29 cellular contexts compared by ENCODE assay signal in the genomic region with DNA sequence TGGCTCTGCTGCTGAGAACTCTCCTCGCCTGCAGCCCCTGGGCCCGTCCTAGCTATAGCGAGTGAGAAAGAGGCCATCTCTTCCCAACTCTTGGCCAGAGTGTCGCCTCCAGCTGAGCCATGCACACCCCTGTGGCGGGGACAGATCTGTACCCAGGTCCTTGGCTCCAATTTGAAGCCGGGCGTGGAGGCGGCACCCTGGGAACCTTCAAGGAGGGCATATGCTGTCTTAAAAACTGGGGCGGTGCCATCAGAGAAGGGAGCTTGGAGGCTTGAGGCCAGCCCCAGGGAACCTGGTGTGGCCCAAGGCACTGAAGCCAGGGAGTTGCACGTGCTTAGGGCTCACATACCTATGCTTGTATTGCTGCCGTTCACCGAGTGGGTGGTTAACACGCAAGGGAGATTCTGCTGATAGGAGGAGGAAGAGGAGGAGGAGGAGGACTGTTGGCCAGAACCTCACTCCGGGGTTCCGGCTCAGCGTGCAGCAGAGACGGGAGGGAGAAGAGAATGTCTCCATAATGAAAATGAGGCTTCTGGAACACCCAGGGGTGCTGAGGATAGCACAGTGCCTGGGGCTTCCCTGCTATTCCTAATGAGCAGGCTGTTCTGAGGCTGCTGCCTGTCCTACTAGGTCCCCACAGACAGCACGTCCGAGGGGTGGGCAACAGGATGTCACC. TPM values are rescaled to one million over a fixed set of nuclear protein-coding genes. Genes with fewer than 3 reads are reported as not detected.
"Had no signal": no experiment of that assay in that cellular context is flagged by ENCODE, and none has a peak within 500 bp of the region (broad histone marks: within the 10 kb centered on the region; RNA-seq: fewer than 3 reads in every experiment).

No MANE protein-coding gene starts in this region.

- H3K9me3 ChIP-seq: colonic mucosa, gastrocnemius medialis, left ventricle myocardium inferior, upper lobe of left lung had no signal

- H3K4me1 ChIP-seq: colonic mucosa, gastrocnemius medialis, left ventricle myocardium inferior, upper lobe of left lung had no signal

- H3K27ac ChIP-seq: colonic mucosa, gastrocnemius medialis, left ventricle myocardium inferior, skin epidermis, upper lobe of left lung had no signal

- DNase-seq: activated CD4-positive, alpha-beta T cell treated with anti-CD3 and anti-CD28 coated beads for 1 hour; activated CD4-positive, alpha-beta T cell treated with anti-CD3 and anti-CD28 coated beads, Interleukin-2, amount 10 ng/mL, durations not matched to agents 7 days and 5 days; activated CD8-positive, alpha-beta T cell treated with anti-CD3 and anti-CD28 coated beads for 36 hours; activated effector memory CD4-positive, alpha-beta T cell treated with Interleukin-2 at 50 U/mL for 16 hours; activated naive CD4-positive, alpha-beta T cell treated with Interleukin-2 at 50 U/mL for 16 hours; colonic mucosa; effector memory CD4-positive, alpha-beta T cell; erythroblast; gastrocnemius medialis; glutamatergic neuron; left ventricle myocardium inferior; retina; stimulated activated CD4-positive, alpha-beta T cell treated with anti-CD3 and anti-CD28 coated beads, Interleukin-4, amount 100 ng/mL, for 4 hours; stimulated activated CD8-positive, alpha-beta memory T cell treated with anti-CD3 and anti-CD28 coated beads, Interleukin-4, amount 100 ng/mL, for 48 hours; stimulated activated naive CD8-positive, alpha-beta T cell treated with anti-CD3 and anti-CD28 coated beads, Interleukin-15, amount 100 ng/mL, for 72 hours; T-helper 2 cell had no signal

- H3K4me1 Mint-ChIP-seq: activated CD4-positive, alpha-beta T cell treated with anti-CD3 and anti-CD28 coated beads, Interleukin-2, amount 10 ng/mL, durations not matched to agents 7 days and 5 days; central memory CD8-positive, alpha-beta T cell; stimulated activated memory B cell treated with anti-CD40 and anti-IgM and Interleukin-4, amounts not matched to agents 10 μg/mL and 1 μg/mL and 100 μg/mL, for 72 hours; stimulated activated naive CD8-positive, alpha-beta T cell treated with anti-CD3 and anti-CD28 coated beads, Interleukin-15, amount 100 ng/mL, for 72 hours had no signal

- FAIRE-seq: bronchial epithelial cell, islet of Langerhans had no signal

- H3K4me3 Mint-ChIP-seq: activated CD4-positive, alpha-beta T cell treated with anti-CD3 and anti-CD28 coated beads, Interleukin-2, amount 10 ng/mL, durations not matched to agents 7 days and 5 days; activated CD8-positive, alpha-beta T cell treated with anti-CD3 and anti-CD28 coated beads for 36 hours; activated naive CD8-positive, alpha-beta T cell; central memory CD8-positive, alpha-beta T cell; stimulated activated memory B cell treated with anti-CD40 and anti-IgM and Interleukin-4, amounts not matched to agents 10 μg/mL and 1 μg/mL and 100 μg/mL, for 72 hours; stimulated activated naive CD8-positive, alpha-beta T cell treated with anti-CD3 and anti-CD28 coated beads, Interleukin-15, amount 100 ng/mL, for 72 hours; WTC11 had no signal

- H3K27me3 ChIP-seq: colonic mucosa, dorsolateral prefrontal cortex, gastrocnemius medialis, upper lobe of left lung had no signal

- ATAC-seq: activated CD8-positive, alpha-beta T cell treated with anti-CD3 and anti-CD28 coated beads for 36 hours; gastrocnemius medialis; sciatic nerve; stimulated activated memory B cell treated with anti-CD40 and anti-IgM and Interleukin-4, amounts not matched to agents 10 μg/mL and 1 μg/mL and 100 μg/mL, for 72 hours; stimulated activated naive CD8-positive, alpha-beta T cell treated with anti-CD3 and anti-CD28 coated beads, Interleukin-15, amount 100 ng/mL, for 72 hours; WTC11 had no signal

- H3K36me3 ChIP-seq: colonic mucosa, gastrocnemius medialis had no signal

- H3K27ac Mint-ChIP-seq: activated CD4-positive, alpha-beta T cell treated with anti-CD3 and anti-CD28 coated beads, Interleukin-2, amount 10 ng/mL, durations not matched to agents 7 days and 5 days; activated CD8-positive, alpha-beta T cell treated with anti-CD3 and anti-CD28 coated beads for 36 hours; activated naive CD8-positive, alpha-beta T cell; stimulated activated memory B cell treated with anti-CD40 and anti-IgM and Interleukin-4, amounts not matched to agents 10 μg/mL and 1 μg/mL and 100 μg/mL, for 72 hours had no signal

- H3K9me3 Mint-ChIP-seq: activated CD4-positive, alpha-beta T cell treated with anti-CD3 and anti-CD28 coated beads, Interleukin-2, amount 10 ng/mL, durations not matched to agents 7 days and 5 days; activated CD8-positive, alpha-beta T cell treated with anti-CD3 and anti-CD28 coated beads for 36 hours; central memory CD8-positive, alpha-beta T cell; stimulated activated memory B cell treated with anti-CD40 and anti-IgM and Interleukin-4, amounts not matched to agents 10 μg/mL and 1 μg/mL and 100 μg/mL, for 72 hours; stimulated activated naive CD8-positive, alpha-beta T cell treated with anti-CD3 and anti-CD28 coated beads, Interleukin-15, amount 100 ng/mL, for 72 hours; WTC11 had no signal

- H3K4me3 ChIP-seq: colonic mucosa, dorsolateral prefrontal cortex, gastrocnemius medialis, left ventricle myocardium inferior, lung, skin epidermis, upper lobe of left lung had no signal

- H3K27me3 Mint-ChIP-seq: activated CD4-positive, alpha-beta T cell treated with anti-CD3 and anti-CD28 coated beads, Interleukin-2, amount 10 ng/mL, durations not matched to agents 7 days and 5 days; activated CD8-positive, alpha-beta T cell treated with anti-CD3 and anti-CD28 coated beads for 36 hours; activated naive CD8-positive, alpha-beta T cell; central memory CD8-positive, alpha-beta T cell; progenitor cell of endocrine pancreas; stimulated activated memory B cell treated with anti-CD40 and anti-IgM and Interleukin-4, amounts not matched to agents 10 μg/mL and 1 μg/mL and 100 μg/mL, for 72 hours; stimulated activated naive CD8-positive, alpha-beta T cell treated with anti-CD3 and anti-CD28 coated beads, Interleukin-15, amount 100 ng/mL, for 72 hours had no signal

RNA-seq across cellular contexts. Expression of gene COMP, which starts 40.7 kb away (rescaled TPM):
- total RNA-seq: activated CD4-positive, alpha-beta T cell treated with anti-CD3 and anti-CD28 coated beads, Interleukin-2, amount 10 ng/mL, durations not matched to agents 7 days and 5 days; activated CD8-positive, alpha-beta T cell treated with anti-CD3 and anti-CD28 coated beads for 36 hours; bronchial epithelial cell had no signal
- polyA plus RNA-seq: neural cell had no signal
